In the genomic region with DNA sequence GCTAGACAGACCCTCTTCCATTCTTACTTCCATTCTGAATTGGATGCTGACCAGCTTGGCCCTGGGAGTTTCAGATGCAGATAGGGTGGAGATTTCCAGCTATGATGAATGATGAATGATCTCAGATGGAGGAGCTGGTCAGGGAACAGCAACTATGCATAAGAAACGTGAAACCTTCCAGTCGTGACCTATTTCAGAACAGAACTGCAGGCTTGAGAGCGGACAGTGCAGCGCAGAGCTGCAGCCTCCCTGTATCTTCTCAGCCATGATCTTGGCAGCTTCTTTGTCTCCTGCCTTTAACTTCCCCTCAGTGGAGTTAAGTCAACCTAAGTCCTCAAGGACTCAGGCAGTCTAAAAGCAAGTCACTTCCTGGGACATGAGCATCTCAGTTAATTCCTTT, we compare ENCODE assay signal across 1 cellular context.
TF ChIP-seq lines count a peak whose summit lies in the region.

No MANE protein-coding gene starts in this region.

TF ChIP-seq in K562, 482 proteins besides CTCF, POLR2A, EP300 and RAD21 (continued from another document):
- TF ChIP-seq, protein P1, sequence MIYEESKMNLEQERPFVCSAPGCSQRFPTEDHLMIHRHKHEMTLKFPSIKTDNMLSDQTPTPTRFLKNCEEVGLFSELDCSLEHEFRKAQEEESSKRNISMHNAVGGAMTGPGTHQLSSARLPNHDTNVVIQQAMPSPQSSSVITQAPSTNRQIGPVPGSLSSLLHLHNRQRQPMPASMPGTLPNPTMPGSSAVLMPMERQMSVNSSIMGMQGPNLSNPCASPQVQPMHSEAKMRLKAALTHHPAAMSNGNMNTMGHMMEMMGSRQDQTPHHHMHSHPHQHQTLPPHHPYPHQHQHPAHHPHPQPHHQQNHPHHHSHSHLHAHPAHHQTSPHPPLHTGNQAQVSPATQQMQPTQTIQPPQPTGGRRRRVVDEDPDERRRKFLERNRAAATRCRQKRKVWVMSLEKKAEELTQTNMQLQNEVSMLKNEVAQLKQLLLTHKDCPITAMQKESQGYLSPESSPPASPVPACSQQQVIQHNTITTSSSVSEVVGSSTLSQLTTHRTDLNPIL (CRISPR knock-in tag; IDR thresholded peaks at IDR 0.05): no peak
- TF ChIP-seq ELF1 (tag; IDR thresholded peaks at IDR 0.05) (no peak), FOXK2 (conservative IDR thresholded peaks at IDR 0.05 in 1 of 2, IDR thresholded peaks at IDR 0.05 in 1 of 2; ENCODE audit: low read depth in 2 of 2) (no peak), E2F3 (CRISPR knock-in tag; IDR thresholded peaks at IDR 0.05) (no peak), ILK (tag; IDR thresholded peaks at IDR 0.05; ENCODE audit: borderline replicate concordance, low read depth) (no peak), XRCC3 (IDR thresholded peaks at IDR 0.05) (no peak), CBX2 (IDR thresholded peaks at IDR 0.05; ENCODE audit: insufficient read depth, low read length, poor library complexity, severe bottlenecking) (no peak), ZNF766 (CRISPR knock-in tag; conservative IDR thresholded peaks at IDR 0.05) (no peak), ZNF589 (CRISPR knock-in tag; IDR thresholded peaks at IDR 0.05; ENCODE audit: low read depth) (no peak), CBFB (CRISPR knock-in tag; IDR thresholded peaks at IDR 0.05) (no peak), SREBF2 (CRISPR knock-in tag; IDR thresholded peaks at IDR 0.05) (no peak), ZNF174 (CRISPR knock-in tag; IDR thresholded peaks at IDR 0.05) (no peak), U2AF1 (optimal IDR thresholded peaks at IDR 0.05; ENCODE audit: low read depth, low read length) (no peak)
TF ChIP-seq in K562: peak in this region for 0.
